In genomic region chr7:128831994-128832879, GRCh38 we compare ENCODE assay signal across 8 cellular contexts. TPM values are rescaled to one million over a fixed set of nuclear protein-coding genes. Genes with fewer than 3 reads are reported as not detected.
DNase-seq lines count a peak whose midpoint lies in the region; ATAC-seq and TF ChIP-seq lines count a peak whose summit lies in the region.

No MANE protein-coding gene starts in this region.

- ATAC-seq in GM18861 (IDR thresholded peaks at IDR 0.05; ENCODE audit: unreplicated experiment): no peak

- peak overlapping the region; percentile 76 for H3K27ac Mint-ChIP-seq in osteocyte (ENCODE audit: unreplicated experiment)
- no peak overlapping the region for H3K27ac Mint-ChIP-seq in activated CD4-positive, alpha-beta memory T cell treated with anti-CD3 and anti-CD28 coated beads, Interleukin-2, amount 10 ng/mL, durations not matched to agents 7 days and 5 days

- peaks cover 3% of the 10 kb centered on the region for H3K36me3 Mint-ChIP-seq in osteocyte (ENCODE audit: unreplicated experiment)
- H3K36me3 Mint-ChIP-seq in activated CD4-positive, alpha-beta memory T cell treated with anti-CD3 and anti-CD28 coated beads, Interleukin-2, amount 10 ng/mL, durations not matched to agents 7 days and 5 days (ENCODE audit: low read depth): no peaks in the 10 kb centered on the region

- POLR2A ChIA-PET in activated CD4-positive, alpha-beta memory T cell treated with anti-CD3 and anti-CD28 coated beads, Interleukin-2, amount 10 ng/mL, durations not matched to agents 7 days and 5 days (lab: Charles Lee): no interaction called here

- no peak for TF ChIP-seq CTCF in fibroblast of pulmonary artery (IDR thresholded peaks at IDR 0.05; ENCODE audit: low read length, missing control alignments)
- no peak for TF ChIP-seq CTCF in osteocyte (IDR thresholded peaks at IDR 0.05)

- H3K4me1 Mint-ChIP-seq in osteocyte (ENCODE audit: unreplicated experiment): peaks cover 55% of the 10 kb centered on the region
- H3K4me1 Mint-ChIP-seq in activated CD4-positive, alpha-beta memory T cell treated with anti-CD3 and anti-CD28 coated beads, Interleukin-2, amount 10 ng/mL, durations not matched to agents 7 days and 5 days: peaks cover 8% of the 10 kb centered on the region

- CTCF ChIA-PET in activated CD4-positive, alpha-beta memory T cell treated with anti-CD3 and anti-CD28 coated beads, Interleukin-2, amount 10 ng/mL, durations not matched to agents 7 days and 5 days (lab: Charles Lee): interaction anchor here (0.6 to 2.7 kb wide), 2 partner anchors 11 to 31 kb away, joined by 3 to 11 read pairs; partner anchors contain the start of gene ATP6V1F

- no peaks in the 10 kb centered on the region for H3K9me3 Mint-ChIP-seq in osteocyte (ENCODE audit: unreplicated experiment)
- H3K9me3 Mint-ChIP-seq in activated CD4-positive, alpha-beta memory T cell treated with anti-CD3 and anti-CD28 coated beads, Interleukin-2, amount 10 ng/mL, durations not matched to agents 7 days and 5 days: no peaks in the 10 kb centered on the region

- H3K27me3 Mint-ChIP-seq in osteocyte (ENCODE audit: unreplicated experiment): no peaks in the 10 kb centered on the region
- H3K27me3 Mint-ChIP-seq in activated CD4-positive, alpha-beta memory T cell treated with anti-CD3 and anti-CD28 coated beads, Interleukin-2, amount 10 ng/mL, durations not matched to agents 7 days and 5 days: peaks cover 38% of the 10 kb centered on the region

- H3K4me3 Mint-ChIP-seq in osteocyte (ENCODE audit: unreplicated experiment): peak overlapping the region; percentile 74
- H3K4me3 Mint-ChIP-seq in activated CD4-positive, alpha-beta memory T cell treated with anti-CD3 and anti-CD28 coated beads, Interleukin-2, amount 10 ng/mL, durations not matched to agents 7 days and 5 days: no peak overlapping the region

- DNase-seq in CMK (ENCODE audit: low read depth): peak; percentile 64
- DNase-seq in NCI-H524 (lab: John Stamatoyannopoulos, UW): peak; percentile 84 to 92
- DNase-seq in fibroblast of pulmonary artery (ENCODE audit: low read depth): peak; percentile 64
- no peak for DNase-seq in osteocyte (ENCODE audit: extremely low spot score, unreplicated experiment)
- no peak for DNase-seq in activated CD4-positive, alpha-beta memory T cell treated with anti-CD3 and anti-CD28 coated beads, Interleukin-2, amount 10 ng/mL, durations not matched to agents 7 days and 5 days
- DNase-seq in NCI-H1105 (lab: John Stamatoyannopoulos, UW): no peak
- no peak for DNase-seq in NCI-H510A (lab: John Stamatoyannopoulos, UW)

- H3K4me3 ChIP-seq in fibroblast of pulmonary artery (replicated peaks; ENCODE audit: low read depth, low read length): peak overlapping the region; percentile 74

RNA-seq across cellular contexts. Expression of gene FLNC, which starts 2.0 kb away (rescaled TPM):
- total RNA-seq in osteocyte: 26.9 and 28.6 TPM in 2 replicates
- not detected for total RNA-seq in activated CD4-positive, alpha-beta memory T cell treated with anti-CD3 and anti-CD28 coated beads, Interleukin-2, amount 10 ng/mL, durations not matched to agents 7 days and 5 days

RNA-seq across cellular contexts. Expression of gene ATP6V1F, which starts 30.4 kb away (rescaled TPM):
- total RNA-seq in osteocyte: 161 and 162 TPM in 2 replicates
- 100 to 1,000 TPM; 124 to 140 TPM for total RNA-seq in activated CD4-positive, alpha-beta memory T cell treated with anti-CD3 and anti-CD28 coated beads, Interleukin-2, amount 10 ng/mL, durations not matched to agents 7 days and 5 days

RNA-seq across cellular contexts. Expression of gene CCDC136, which starts 40.5 kb away (rescaled TPM):
- total RNA-seq in osteocyte: 10.8 and 13.3 TPM in 2 replicates
- 1 to 10 TPM; 4.8 to 5.3 TPM for total RNA-seq in activated CD4-positive, alpha-beta memory T cell treated with anti-CD3 and anti-CD28 coated beads, Interleukin-2, amount 10 ng/mL, durations not matched to agents 7 days and 5 days

RNA-seq across cellular contexts. Expression of gene OPN1SW, which starts 56.6 kb away (rescaled TPM):
- not detected in 2 replicates for total RNA-seq in osteocyte
- not detected for total RNA-seq in activated CD4-positive, alpha-beta memory T cell treated with anti-CD3 and anti-CD28 coated beads, Interleukin-2, amount 10 ng/mL, durations not matched to agents 7 days and 5 days

Comparison
In these comparisons a context has a peak if more than half of its experiments do, and no peak if none do; other contexts are left out.
1. DNase-seq: peak in CMK (single experiment), NCI-H524 (2 of 2) and fibroblast of pulmonary artery (single experiment); none in osteocyte (single experiment), activated CD4-positive, alpha-beta memory T cell treated with anti-CD3 and anti-CD28 coated beads, Interleukin-2, amount 10 ng/mL, durations not matched to agents 7 days and 5 days (single experiment), NCI-H1105 (single experiment) and NCI-H510A (single experiment).
2. RNA of gene FLNC, which starts 2.0 kb away (total RNA-seq): 26.9 to 28.6 TPM in osteocyte; not detected in activated CD4-positive, alpha-beta memory T cell treated with anti-CD3 and anti-CD28 coated beads, Interleukin-2, amount 10 ng/mL, durations not matched to agents 7 days and 5 days; every median in the first group is over 10 times any median in the second.